8 cellular contexts compared by ENCODE assay signal in genomic region chr3:14948609-14949038, GRCh38. TPM values are rescaled to one million over a fixed set of nuclear protein-coding genes. Genes with fewer than 3 reads are reported as not detected.
A peak's percentile ranks its signal among the peaks of the same experiment; 100 is the strongest.
DNase-seq lines count a peak whose midpoint lies in the region; ATAC-seq, FAIRE-seq and TF ChIP-seq lines count a peak whose summit lies in the region.

No MANE protein-coding gene starts in this region.

- H3K4me1 ChIP-seq in left ventricle myocardium inferior = peaks cover 55% of the 10 kb centered on the region
- peaks cover 2% of the 10 kb centered on the region for H3K4me1 ChIP-seq in mesenchymal stem cell (ENCODE audit: control insufficient read depth, insufficient read depth, low read depth, low read length)

- peak overlapping the region in 1 of 2 experiments; percentile 91 for H3K4ac ChIP-seq in mesenchymal stem cell (ENCODE audit: low read depth in 1 of 2, low read length in 2 of 2)

- no peak for ATAC-seq in Right ventricle myocardium inferior

- FAIRE-seq in GM19239 (lab: Jason Lieb, UNC) = no peak

- H3K9ac ChIP-seq in mesenchymal stem cell (ENCODE audit: low read length) = peak overlapping the region; percentile 96

- in situ Hi-C loops in astrocyte of the cerebellum (cut with HindIII; ENCODE audit: low sequenced_read_pairs) (loop anchor here (10.0 to 25.0 kb wide), 2 partner anchors 264 to 294 kb away; partner anchors contain the start of genes CAPN7 and CCDC174), GM13977 (cut with MboI; ENCODE audit: low pct_unique_long_range_greater_than_20kb, low sequenced_read_pairs, unreplicated experiment) (no loop called here)

- TF ChIP-seq CTCF in left ventricle myocardium inferior (IDR thresholded peaks at IDR 0.05; ENCODE audit: borderline replicate concordance) = no peak
- no peak for TF ChIP-seq CTCF in astrocyte of the cerebellum (IDR thresholded peaks at IDR 0.05; ENCODE audit: low read depth, low read length, missing control alignments)
- no peak for TF ChIP-seq CTCF in GM13977 (IDR thresholded peaks at IDR 0.05; ENCODE audit: extremely low read depth, insufficient read depth, missing control alignments)

- 2% methylated on average over 25 of the region's 26 CpGs for WGBS in mesenchymal stem cell

- no peak overlapping the region for H4K91ac ChIP-seq in mesenchymal stem cell (ENCODE audit: low read length)

- H3K18ac ChIP-seq in mesenchymal stem cell (ENCODE audit: low read depth in 1 of 2, low read length in 2 of 2) = no peak overlapping the region

- H3K36me3 ChIP-seq in left ventricle myocardium inferior (peaks cover 19% of the 10 kb centered on the region), mesenchymal stem cell (ENCODE audit: control insufficient read depth in 1 of 2, insufficient read depth in 2 of 2, low read depth in 1 of 2, low read length in 2 of 2) (peaks cover 3 to 21% of the 10 kb centered on the region in 2 experiments)

- H3K4me3 ChIP-seq in left ventricle myocardium inferior = peak overlapping the region; percentile 85
- H3K4me3 ChIP-seq in astrocyte of the cerebellum (ENCODE audit: low read depth, low read length) = peak overlapping the region; percentile 82
- H3K4me3 ChIP-seq in mesenchymal stem cell (ENCODE audit: insufficient read depth in 1 of 2, low read depth in 1 of 2, low read length in 2 of 2) = peak overlapping the region; percentile 45 to 96

- H2BK12ac ChIP-seq in mesenchymal stem cell (ENCODE audit: low read length in 2 of 2) = no peak overlapping the region

- no peak overlapping the region for H4K8ac ChIP-seq in mesenchymal stem cell (ENCODE audit: low read length)

- peak overlapping the region; percentile 68 for H3K4me2 ChIP-seq in mesenchymal stem cell (ENCODE audit: low read length, poor library complexity, severe bottlenecking)

- no peak overlapping the region for H3K23ac ChIP-seq in mesenchymal stem cell (ENCODE audit: low read length in 2 of 2)

- intact Hi-C loops in left ventricle myocardium inferior (cut with micrococcal nuclease) = no loop called here
- intact Hi-C loops in Right ventricle myocardium inferior (cut with DNase I) = loop anchor here (1.0 to 10.0 kb wide), 4 partner anchors 44 to 256 kb away; partner anchors contain the start of gene CAPN7
- intact Hi-C loops in posterior cingulate gyrus (cut with DNase I) = loop anchor here (5.0 kb wide), 1 partner anchor 149 kb away; the partner anchor contains the start of gene RBSN

- H3K9me3 ChIP-seq in left ventricle myocardium inferior (replicated peaks) (no peaks in the 10 kb centered on the region), mesenchymal stem cell (ENCODE audit: control insufficient read depth, low read length) (no peaks in the 10 kb centered on the region)

- peaks cover 5% of the 10 kb centered on the region for H3K79me1 ChIP-seq in mesenchymal stem cell (replicated peaks; ENCODE audit: low read length, poor library complexity, severe bottlenecking)

- no peak overlapping the region for H2BK15ac ChIP-seq in mesenchymal stem cell (ENCODE audit: low read depth, poor library complexity, severe bottlenecking)

- peak overlapping the region; percentile 87 for H2AK5ac ChIP-seq in mesenchymal stem cell (ENCODE audit: low read length, severe bottlenecking)

- H2BK5ac ChIP-seq in mesenchymal stem cell (ENCODE audit: low read depth, low read length, poor library complexity, severe bottlenecking) = no peak overlapping the region

- H2AFZ ChIP-seq in mesenchymal stem cell (ENCODE audit: low read depth, low read length) = no peak overlapping the region

- H3K27me3 ChIP-seq in left ventricle myocardium inferior (ENCODE audit: low read depth) (no peaks in the 10 kb centered on the region), mesenchymal stem cell (ENCODE audit: control insufficient read depth in 1 of 2, insufficient read depth in 1 of 2, low read length in 2 of 2) (no peaks in the 10 kb centered on the region)

- peak overlapping the region; percentile 19 for H2BK120ac ChIP-seq in mesenchymal stem cell (ENCODE audit: low read depth, low read length)

- H3K27ac ChIP-seq in left ventricle myocardium inferior (replicated peaks) (peak overlapping the region; percentile 96), mesenchymal stem cell (ENCODE audit: low read length, poor library complexity, severe bottlenecking) (peak overlapping the region; percentile 62)

- H3K14ac ChIP-seq in mesenchymal stem cell (ENCODE audit: low read length in 2 of 2) = no peak overlapping the region

- no peak for DNase-seq in left ventricle myocardium inferior
- DNase-seq in Right ventricle myocardium inferior (ENCODE audit: missing footprints) = no peak
- DNase-seq in astrocyte of the cerebellum (ENCODE audit: low read depth) = no peak
- no peak for DNase-seq in mesenchymal stem cell
- no peak for DNase-seq in posterior cingulate gyrus
- no peak for DNase-seq in GM19239 (ENCODE audit: insufficient read length, low spot score)
- DNase-seq in GM13977 (ENCODE audit: low spot score) = no peak
- no peak for DNase-seq in HK-2 (ENCODE audit: unreplicated experiment)

RNA-seq across cellular contexts. Expression of gene NR2C2, which starts 1.2 kb away (rescaled TPM):
- total RNA-seq in left ventricle myocardium inferior = 27.4 TPM
- 28.6 TPM for total RNA-seq in Right ventricle myocardium inferior
- 19.1 TPM for polyA plus RNA-seq in mesenchymal stem cell (2013, experiment 1 of 2)
- polyA plus RNA-seq in mesenchymal stem cell (2013, experiment 2 of 2) = 17.4 TPM
